1 cellular context compared by ENCODE assay signal in the genomic region with DNA sequence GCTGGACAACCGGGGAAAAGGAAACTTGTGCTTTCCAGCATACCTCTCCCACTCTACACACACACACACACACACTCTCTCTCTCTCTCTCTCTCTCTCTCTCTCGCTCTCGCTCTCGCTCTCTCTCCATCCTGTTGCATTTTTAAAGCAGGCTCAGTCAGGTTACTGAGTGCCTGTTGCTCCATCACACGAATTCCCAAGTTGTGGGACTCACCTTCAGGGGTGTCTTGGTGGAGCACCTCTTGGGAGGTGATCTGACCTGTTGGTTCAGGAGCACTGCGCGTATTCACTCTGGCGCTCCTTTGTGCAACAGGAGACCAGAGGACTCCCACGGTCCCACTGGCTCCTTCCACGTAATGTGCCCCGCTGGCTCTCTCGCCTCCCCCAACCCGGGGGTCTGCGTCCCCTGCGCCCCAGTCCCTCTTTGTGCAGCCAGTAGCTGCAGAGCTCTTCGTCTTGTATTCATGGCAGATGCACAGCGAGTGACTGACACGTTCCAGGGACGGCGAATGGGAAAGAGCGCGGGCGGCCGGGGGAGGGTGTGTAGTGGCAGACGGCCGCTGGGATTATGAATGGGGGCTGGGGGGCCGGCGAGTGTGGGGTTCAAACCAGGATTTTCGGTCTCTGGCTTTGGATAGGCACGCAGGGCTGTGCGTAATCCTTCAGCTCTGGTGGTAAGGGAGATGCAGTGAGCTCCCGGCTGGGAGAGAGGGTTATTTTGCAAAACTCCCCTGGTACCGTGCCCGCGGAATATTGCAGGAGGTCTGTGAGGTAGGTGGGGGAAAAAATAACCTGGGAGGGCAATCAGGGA.
TF ChIP-seq lines count a peak whose summit lies in the region.

No MANE protein-coding gene starts in this region.

TF ChIP-seq in SK-N-SH, 30 proteins besides CTCF, POLR2A, EP300 and RAD21 (continued from another document):
- TF ChIP-seq, protein P1, sequence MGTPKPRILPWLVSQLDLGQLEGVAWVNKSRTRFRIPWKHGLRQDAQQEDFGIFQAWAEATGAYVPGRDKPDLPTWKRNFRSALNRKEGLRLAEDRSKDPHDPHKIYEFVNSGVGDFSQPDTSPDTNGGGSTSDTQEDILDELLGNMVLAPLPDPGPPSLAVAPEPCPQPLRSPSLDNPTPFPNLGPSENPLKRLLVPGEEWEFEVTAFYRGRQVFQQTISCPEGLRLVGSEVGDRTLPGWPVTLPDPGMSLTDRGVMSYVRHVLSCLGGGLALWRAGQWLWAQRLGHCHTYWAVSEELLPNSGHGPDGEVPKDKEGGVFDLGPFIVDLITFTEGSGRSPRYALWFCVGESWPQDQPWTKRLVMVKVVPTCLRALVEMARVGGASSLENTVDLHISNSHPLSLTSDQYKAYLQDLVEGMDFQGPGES (IDR thresholded peaks at IDR 0.05; ENCODE audit: low read depth, low read length) = no peak
- TF ChIP-seq, protein P2, sequence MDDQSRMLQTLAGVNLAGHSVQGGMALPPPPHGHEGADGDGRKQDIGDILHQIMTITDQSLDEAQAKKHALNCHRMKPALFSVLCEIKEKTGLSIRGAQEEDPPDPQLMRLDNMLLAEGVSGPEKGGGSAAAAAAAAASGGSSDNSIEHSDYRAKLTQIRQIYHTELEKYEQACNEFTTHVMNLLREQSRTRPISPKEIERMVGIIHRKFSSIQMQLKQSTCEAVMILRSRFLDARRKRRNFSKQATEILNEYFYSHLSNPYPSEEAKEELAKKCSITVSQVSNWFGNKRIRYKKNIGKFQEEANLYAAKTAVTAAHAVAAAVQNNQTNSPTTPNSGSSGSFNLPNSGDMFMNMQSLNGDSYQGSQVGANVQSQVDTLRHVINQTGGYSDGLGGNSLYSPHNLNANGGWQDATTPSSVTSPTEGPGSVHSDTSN (IDR thresholded peaks at IDR 0.05) = no peak
